17 cellular contexts compared by ENCODE assay signal in genomic region chr6:14499309-14499708, GRCh38.
A peak's percentile ranks its signal among the peaks of the same experiment; 100 is the strongest.
DNase-seq lines count a peak whose midpoint lies in the region; ATAC-seq and TF ChIP-seq lines count a peak whose summit lies in the region.
"Had no signal": no experiment of that assay in that cellular context is flagged by ENCODE, and none has a peak within 500 bp of the region (broad histone marks: within the 10 kb centered on the region; RNA-seq: fewer than 3 reads in every experiment).

No MANE protein-coding gene starts in this region.

- H3K36me3 ChIP-seq in A673 (ENCODE audit: insufficient read depth, low read length, poor library complexity, severe bottlenecking), result no peaks in the 10 kb centered on the region
- no peaks in the 10 kb centered on the region for H3K36me3 ChIP-seq in Panc1 (ENCODE audit: control insufficient read depth, insufficient read depth, low read length)
- H3K36me3 ChIP-seq in osteoblast (ENCODE audit: insufficient read depth, low read length), result no peaks in the 10 kb centered on the region
- H3K36me3 ChIP-seq in mammary epithelial cell (ENCODE audit: insufficient read depth, low read length), result no peaks in the 10 kb centered on the region

- BruUV-seq in A673 (replicated peaks; lab: Mats Ljungman, UMichigan) (no TSS peak), Panc1 (replicated peaks; lab: Mats Ljungman, UMichigan) (no TSS peak), mammary epithelial cell (replicated peaks; lab: Mats Ljungman, UMichigan) (no TSS peak)

- H3K4me1 ChIP-seq in A673 (ENCODE audit: insufficient read depth, low read length, poor library complexity, severe bottlenecking), result peaks cover 27% of the 10 kb centered on the region
- H3K4me1 ChIP-seq in Panc1 (ENCODE audit: control insufficient read depth, insufficient read depth, low read length), result no peaks in the 10 kb centered on the region; the same call in 1 of the 2 replicates
- peaks cover 7% of the 10 kb centered on the region for H3K4me1 ChIP-seq in osteoblast (ENCODE audit: insufficient read depth, low read length)
- peaks cover 11% of the 10 kb centered on the region for H3K4me1 ChIP-seq in mammary epithelial cell (ENCODE audit: insufficient read depth, low read length)

- peak; percentile 21; the same call in 1 of the 2 replicates for ATAC-seq in Panc1
- ATAC-seq in CD4-positive, alpha-beta T cell (ENCODE audit: poor library complexity), result no peak
- ATAC-seq: T-helper 17 cell had no signal

- H3K4me2 ChIP-seq in osteoblast (ENCODE audit: insufficient read depth, low read length) (peak overlapping the region; percentile 16), mammary epithelial cell (ENCODE audit: insufficient read depth, low read depth, low read length) (no peak overlapping the region)

- POLR2A ChIA-PET in A673 (lab: Charles Lee; ENCODE audit: low non-redundant PET), result no interaction called here
- POLR2A ChIA-PET in Panc1 (lab: Charles Lee), result no interaction called here
- POLR2A ChIA-PET in CD4-positive, alpha-beta T cell (lab: Charles Lee), result no interaction called here

- dilution Hi-C loops in mammary epithelial cell (cut with HindIII; ENCODE audit: low sequenced_read_pairs), result no loop called here

- no peaks in the 10 kb centered on the region for H3K27me3 ChIP-seq in A673 (replicated peaks; ENCODE audit: insufficient read depth, low read depth, low read length, poor library complexity)
- H3K27me3 ChIP-seq in Panc1 (ENCODE audit: control insufficient read depth, insufficient read depth, low read length), result no peaks in the 10 kb centered on the region
- H3K27me3 ChIP-seq in osteoblast (ENCODE audit: insufficient read depth, low read length), result no peaks in the 10 kb centered on the region
- H3K27me3 ChIP-seq in CD4-positive, alpha-beta T cell (ENCODE audit: control insufficient read depth, insufficient read depth, low read length), result no peaks in the 10 kb centered on the region
- H3K27me3 ChIP-seq in mammary epithelial cell (ENCODE audit: insufficient read depth, low read length), result no peaks in the 10 kb centered on the region

- H3K4me1 Mint-ChIP-seq in chondrocyte (ENCODE audit: low read depth), result peaks cover 13% of the 10 kb centered on the region
- H3K4me1 Mint-ChIP-seq in CD4-positive, alpha-beta T cell (ENCODE audit: low read depth), result no peaks in the 10 kb centered on the region
- H3K4me1 Mint-ChIP-seq: T-helper 17 cell had no signal

- H3K9me3 Mint-ChIP-seq in chondrocyte (ENCODE audit: low read depth), result peaks cover 7% of the 10 kb centered on the region
- H3K9me3 Mint-ChIP-seq in CD4-positive, alpha-beta T cell, result no peaks in the 10 kb centered on the region

- H3K27ac ChIP-seq in A673 (ENCODE audit: low read depth, low read length, poor library complexity, severe bottlenecking) (peak overlapping the region; percentile 15), Panc1 (ENCODE audit: low read length) (no peak overlapping the region), osteoblast (ENCODE audit: low read depth, low read length) (no peak overlapping the region), mammary epithelial cell (ENCODE audit: insufficient read depth, low read depth, low read length) (no peak overlapping the region)
- no peak overlapping the region for H3K27ac ChIP-seq in CD4-positive, alpha-beta T cell (ENCODE audit: low read depth, low read length)
- H3K27ac ChIP-seq: C4-2B had no signal

- TF ChIP-seq CTCF in A673 (conservative IDR thresholded peaks at IDR 0.05; ENCODE audit: low read depth, low read length), result no peak
- TF ChIP-seq CTCF in Panc1 (IDR thresholded peaks at IDR 0.05), result no peak
- TF ChIP-seq CTCF in chondrocyte (IDR thresholded peaks at IDR 0.05), result no peak
- no peak for TF ChIP-seq CTCF in osteoblast (IDR thresholded peaks at IDR 0.05; ENCODE audit: extremely low read depth, low read depth, low read length)
- TF ChIP-seq CTCF in CD4-positive, alpha-beta T cell (IDR thresholded peaks at IDR 0.05), result no peak
- TF ChIP-seq CTCF in mammary epithelial cell (conservative IDR thresholded peaks at IDR 0.05 in 1 of 2, IDR thresholded peaks at IDR 0.05 in 1 of 2; ENCODE audit: extremely low read depth in 1 of 2, insufficient read depth in 1 of 2, low read depth in 1 of 2, low read length in 2 of 2), result no peak

- intact Hi-C loops in A673 (cut with micrococcal nuclease; ENCODE audit: unreplicated experiment) (loop anchor here (2.0 to 10.0 kb wide), 5 partner anchors 117 to 609 kb away; no protein-coding TSS in a partner anchor), Panc1 (cut with micrococcal nuclease; ENCODE audit: unreplicated experiment) (no loop called here), mammary epithelial cell (cut with micrococcal nuclease) (no loop called here)
- intact Hi-C loops in CD4-positive, alpha-beta T cell (cut with DNase I, micrococcal nuclease), result no loop called here

- H3K79me2 ChIP-seq in osteoblast (ENCODE audit: insufficient read depth, low read length), result no peaks in the 10 kb centered on the region
- no peaks in the 10 kb centered on the region for H3K79me2 ChIP-seq in mammary epithelial cell (ENCODE audit: insufficient read depth, low read length)

- H3K9ac ChIP-seq in mammary epithelial cell (ENCODE audit: insufficient read depth, low read length), result no peak overlapping the region

- H2AFZ ChIP-seq in osteoblast (ENCODE audit: low read length), result no peak overlapping the region
- no peak overlapping the region for H2AFZ ChIP-seq in mammary epithelial cell (ENCODE audit: low read depth, low read length)

- no peaks in the 10 kb centered on the region for H3K27me3 Mint-ChIP-seq in chondrocyte (ENCODE audit: low read depth)
- no peaks in the 10 kb centered on the region for H3K27me3 Mint-ChIP-seq in CD4-positive, alpha-beta T cell
- H3K27me3 Mint-ChIP-seq: T-helper 17 cell had no signal

- peaks cover 5% of the 10 kb centered on the region for H3K9me3 ChIP-seq in A673 (ENCODE audit: low read depth, low read length, poor library complexity, severe bottlenecking)
- H3K9me3 ChIP-seq in Panc1 (ENCODE audit: control insufficient read depth, insufficient read depth, low read depth, low read length), result no peaks in the 10 kb centered on the region
- no peaks in the 10 kb centered on the region for H3K9me3 ChIP-seq in osteoblast (ENCODE audit: low read depth, low read length)
- H3K9me3 ChIP-seq in CD4-positive, alpha-beta T cell (ENCODE audit: control insufficient read depth, low read length), result no peaks in the 10 kb centered on the region
- no peaks in the 10 kb centered on the region for H3K9me3 ChIP-seq in mammary epithelial cell (replicated peaks; ENCODE audit: insufficient read depth, low read length)

- H3K27ac Mint-ChIP-seq in chondrocyte (ENCODE audit: unreplicated experiment), result peak overlapping the region; percentile 80
- no peak overlapping the region for H3K27ac Mint-ChIP-seq in CD4-positive, alpha-beta T cell
- H3K27ac Mint-ChIP-seq: T-helper 17 cell had no signal

- WGBS in mammary epithelial cell (ENCODE audit: low coverage, missing lambda C conversion rate), result 100% methylated on average over 4 of the region's 4 CpGs

- H3K36me3 Mint-ChIP-seq in chondrocyte (ENCODE audit: low read depth), result peaks cover 4% of the 10 kb centered on the region
- no peaks in the 10 kb centered on the region for H3K36me3 Mint-ChIP-seq in CD4-positive, alpha-beta T cell (ENCODE audit: low read depth)

- CTCF ChIA-PET in A673 (lab: Charles Lee), result no interaction called here
- CTCF ChIA-PET in Panc1 (lab: Charles Lee), result no interaction called here
- CTCF ChIA-PET in CD4-positive, alpha-beta T cell (lab: Charles Lee), result no interaction called here
- CTCF ChIA-PET in mammary epithelial cell (lab: Charles Lee; ENCODE audit: low non-redundant PET), result no interaction called here

- H3K4me3 ChIP-seq in A673 (ENCODE audit: low read depth, low read length, poor library complexity, severe bottlenecking), result no peak overlapping the region
- no peak overlapping the region for H3K4me3 ChIP-seq in Panc1 (ENCODE audit: low read depth in 2 of 2, low read length in 2 of 2)
- no peak overlapping the region for H3K4me3 ChIP-seq in osteoblast (ENCODE audit: insufficient read depth, low read length)
- no peak overlapping the region for H3K4me3 ChIP-seq in mammary epithelial cell (replicated peaks in 1 of 3; ENCODE audit: insufficient read depth in 1 of 3, low read depth in 2 of 3, low read length in 3 of 3)

- DNase-seq in A673 (ENCODE audit: low spot score) (no peak), Panc1 (ENCODE audit: low read depth, low spot score) (no peak), chondrocyte (ENCODE audit: low spot score) (no peak), osteoblast (ENCODE audit: insufficient read length, low spot score, missing footprints) (no peak), ureter (ENCODE audit: low spot score) (no peak), NCI-H510A (lab: John Stamatoyannopoulos, UW) (no peak), mammary epithelial cell (no peak)
- DNase-seq in CD4-positive, alpha-beta T cell, result no peak
- DNase-seq: KBM-7, MM.1S, NCI-H1048, NCI-H1417 treated with DMSO at 0.1 percent for 48 hours, NCI-H2029, NCI-H345, SHP77, T-helper 17 cell had no signal

- no peak overlapping the region for H3K4me3 Mint-ChIP-seq in chondrocyte (ENCODE audit: unreplicated experiment)
- no peak overlapping the region for H3K4me3 Mint-ChIP-seq in CD4-positive, alpha-beta T cell
- H3K4me3 Mint-ChIP-seq: T-helper 17 cell had no signal

- H4K20me1 ChIP-seq in osteoblast (ENCODE audit: insufficient read depth, low read length) (no peaks in the 10 kb centered on the region), mammary epithelial cell (ENCODE audit: insufficient read depth, low read length) (no peaks in the 10 kb centered on the region)

- in situ Hi-C loops in Panc1 (cut with HindIII; ENCODE audit: low pct_unique_long_range_greater_than_20kb, low sequenced_read_pairs), result no loop called here
- in situ Hi-C loops in mammary epithelial cell (cut with MboI; ENCODE audit: low sequenced_read_pairs in 2 of 2), result no loop called here
